In the genomic region with DNA sequence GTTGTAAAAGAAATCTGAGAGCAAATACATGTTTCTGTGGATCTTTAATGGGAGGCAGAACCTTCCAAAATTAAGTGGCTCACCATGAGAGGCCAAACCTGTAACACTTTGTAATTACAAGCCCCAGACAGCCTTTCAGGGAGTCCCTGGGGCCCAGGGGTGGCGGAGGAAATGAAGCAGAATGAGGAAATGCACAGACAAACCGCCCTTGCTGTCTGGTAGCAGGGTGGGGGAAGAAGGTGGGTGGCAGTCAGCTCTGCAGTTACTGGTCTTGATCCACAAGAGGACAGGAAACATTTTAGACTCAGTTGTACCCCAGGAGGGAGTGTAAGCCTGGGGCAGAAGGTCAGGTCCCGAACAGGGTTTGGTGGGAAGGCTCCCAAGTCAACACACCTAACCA, we compare ENCODE assay signal across 8 cellular contexts. TPM values are rescaled to one million over a fixed set of nuclear protein-coding genes. Genes with fewer than 3 reads are reported as not detected.
A peak's percentile ranks its signal among the peaks of the same experiment; 100 is the strongest.
DNase-seq lines count a peak whose midpoint lies in the region; ATAC-seq, FAIRE-seq and TF ChIP-seq lines count a peak whose summit lies in the region.

No MANE protein-coding gene starts in this region.

- H3K18ac ChIP-seq in H1 (ENCODE audit: extremely low read depth, low read length), result 0 out of 2 replicates have a peak overlapping the region, but pooled peaks have one; percentile 14

- POLR2A ChIA-PET in H1 (lab: Charles Lee; ENCODE audit: partially characterized antibody), result no interaction called here
- POLR2A ChIA-PET in PC-9 (lab: Charles Lee; ENCODE audit: unreplicated experiment), result no interaction called here
- POLR2A ChIA-PET in activated CD4-positive, alpha-beta memory T cell treated with anti-CD3 and anti-CD28 coated beads for 36 hours (lab: Charles Lee), result no interaction called here

- no peak overlapping the region for H3K4ac ChIP-seq in H1 (replicated peaks; ENCODE audit: insufficient read length, low read depth, low read length)

- peaks cover 23% of the 10 kb centered on the region for H3K27me3 Mint-ChIP-seq in activated CD4-positive, alpha-beta memory T cell treated with anti-CD3 and anti-CD28 coated beads for 36 hours

- no peak for TF ChIP-seq RAD21 in H1 (IDR thresholded peaks at IDR 0.05 in 1 of 2, conservative IDR thresholded peaks at IDR 0.05 in 1 of 2; ENCODE audit: low read depth in 2 of 2, low read length in 2 of 2)

- H3K4me3 ChIP-seq in H1 (ENCODE audit: extremely low read depth in 1 of 4, insufficient read depth in 2 of 4, low read depth in 3 of 4, low read length in 4 of 4), result no peak overlapping the region
- H3K4me3 ChIP-seq in prostate gland, result no peak overlapping the region
- no peak overlapping the region for H3K4me3 ChIP-seq in PC-9

- no peak overlapping the region for H4K8ac ChIP-seq in H1 (ENCODE audit: extremely low read depth, insufficient read depth, low read length)

- no peak for TF ChIP-seq CTCF in H1 (IDR thresholded peaks at IDR 0.05; ENCODE audit: control extremely low read depth in 1 of 3, insufficient read depth in 1 of 3, low read depth in 1 of 3, low read length in 3 of 3)
- no peak for TF ChIP-seq CTCF in prostate gland (IDR thresholded peaks at IDR 0.05)
- no peak for TF ChIP-seq CTCF in PC-9 (conservative IDR thresholded peaks at IDR 0.05)

- H4K20me1 ChIP-seq in H1 (replicated peaks in 1 of 2; ENCODE audit: control insufficient read depth in 1 of 2, insufficient read depth in 2 of 2, low read length in 2 of 2) (no peaks in the 10 kb centered on the region), PC-9 (ENCODE audit: insufficient read depth) (no peaks in the 10 kb centered on the region)

- H3K79me2 ChIP-seq in H1 (ENCODE audit: control insufficient read depth in 1 of 2, insufficient read depth in 2 of 2, low read length in 2 of 2) (no peaks in the 10 kb centered on the region), PC-9 (ENCODE audit: low read depth) (no peaks in the 10 kb centered on the region)

- H2AFZ ChIP-seq in H1 (ENCODE audit: low read length) (peak overlapping the region; percentile 70), PC-9 (no peak overlapping the region; the same call in 1 of the 2 replicates)

- H2BK20ac ChIP-seq in H1 (ENCODE audit: low read length), result no peak overlapping the region

- no peak overlapping the region for H3K4me2 ChIP-seq in H1 (ENCODE audit: insufficient read depth in 1 of 2, low read depth in 2 of 2, low read length in 2 of 2)
- no peak overlapping the region for H3K4me2 ChIP-seq in PC-9

- in situ Hi-C loops in ACHN (cut with HindIII; ENCODE audit: low pct_ligation_motif_present, low pct_unique_long_range_greater_than_20kb, low sequenced_read_pairs), result no loop called here

- H3K9me2 ChIP-seq in PC-9 (ENCODE audit: insufficient read depth), result no peaks in the 10 kb centered on the region

- no peaks in the 10 kb centered on the region for H3K79me1 ChIP-seq in H1 (ENCODE audit: low read depth, low read length)

- no TSS peak for BruUV-seq in PC-9 (replicated peaks; lab: Mats Ljungman, UMichigan)

- no peak overlapping the region for H3K14ac ChIP-seq in H1 (ENCODE audit: insufficient read length)

- H3K9me3 ChIP-seq in H1 (ENCODE audit: insufficient read depth in 2 of 2, low read depth in 1 of 2, low read length in 1 of 2) (no peaks in the 10 kb centered on the region), prostate gland (no peaks in the 10 kb centered on the region), PC-9 (ENCODE audit: insufficient read depth, low read depth) (no peaks in the 10 kb centered on the region)

- H3K9ac ChIP-seq in H1 (replicated peaks in 1 of 4; ENCODE audit: extremely low read depth in 1 of 4, low read depth in 3 of 4, low read length in 3 of 4), result no peak overlapping the region

- H3K27ac ChIP-seq in H1 (ENCODE audit: low read depth, low read length) (no peak overlapping the region), prostate gland (no peak overlapping the region), PC-9 (no peak overlapping the region)

- intact Hi-C loops in prostate gland (cut with DNase I), result no loop called here
- intact Hi-C loops in PC-9 (cut with micrococcal nuclease; ENCODE audit: unreplicated experiment), result loop anchor here (5.0 to 10.0 kb wide), 2 partner anchors 43 to 144 kb away; no protein-coding TSS in a partner anchor
- intact Hi-C loops in activated CD4-positive, alpha-beta memory T cell treated with anti-CD3 and anti-CD28 coated beads for 36 hours (cut with micrococcal nuclease), result no loop called here

- no peak overlapping the region for H3K27ac Mint-ChIP-seq in activated CD4-positive, alpha-beta memory T cell treated with anti-CD3 and anti-CD28 coated beads for 36 hours

- H2BK120ac ChIP-seq in H1 (replicated peaks; ENCODE audit: low read depth, low read length), result no peak overlapping the region

- H3K56ac ChIP-seq in H1 (replicated peaks; ENCODE audit: insufficient read length, low read depth, low read length), result no peak overlapping the region

- no peak overlapping the region for H4K5ac ChIP-seq in H1 (ENCODE audit: insufficient read length, low read depth, low read length)

- H2BK5ac ChIP-seq in H1 (ENCODE audit: low read depth, low read length), result no peak overlapping the region

- no peaks in the 10 kb centered on the region for H3K23me2 ChIP-seq in H1 (ENCODE audit: low read depth, low read length)

- H3K36me3 Mint-ChIP-seq in activated CD4-positive, alpha-beta memory T cell treated with anti-CD3 and anti-CD28 coated beads for 36 hours, result no peaks in the 10 kb centered on the region

- H3K9me3 Mint-ChIP-seq in activated CD4-positive, alpha-beta memory T cell treated with anti-CD3 and anti-CD28 coated beads for 36 hours, result no peaks in the 10 kb centered on the region

- no peak for TF ChIP-seq EP300 in H1 (IDR thresholded peaks at IDR 0.05; ENCODE audit: borderline replicate concordance in 1 of 2, low read depth in 2 of 2, low read length in 2 of 2)

- no peaks in the 10 kb centered on the region; a peak in 1 of 7 replicates for H3K27me3 ChIP-seq in H1 (replicated peaks in 1 of 4; ENCODE audit: control insufficient read depth in 3 of 4, extremely low read depth in 1 of 4, insufficient read depth in 3 of 4, low read length in 3 of 4)
- no peaks in the 10 kb centered on the region for H3K27me3 ChIP-seq in prostate gland (replicated peaks; ENCODE audit: insufficient read depth)
- H3K27me3 ChIP-seq in PC-9 (ENCODE audit: insufficient read depth, low read depth), result no peaks in the 10 kb centered on the region

- H3K4me1 ChIP-seq in H1 (replicated peaks in 1 of 4; ENCODE audit: control insufficient read depth in 3 of 4, insufficient read depth in 4 of 4, low read length in 3 of 4) (peaks cover 0 to 6% (median 0%) of the 10 kb centered on the region in 4 experiments; a peak in 1 of 7 replicates), prostate gland (replicated peaks) (no peaks in the 10 kb centered on the region), PC-9 (replicated peaks; ENCODE audit: insufficient read depth) (0 out of 2 replicates have a peak, but pooled peaks cover 6% of the 10 kb centered on the region)

- CTCF ChIA-PET in H1 (lab: Charles Lee; ENCODE audit: partially characterized antibody), result interaction anchor here (1.0 to 1.2 kb wide), 3 partner anchors 30 to 404 kb away, joined by 3 to 4 read pairs (median 3); no protein-coding TSS in a partner anchor
- CTCF ChIA-PET in PC-9 (lab: Charles Lee), result no interaction called here
- CTCF ChIA-PET in activated CD4-positive, alpha-beta memory T cell treated with anti-CD3 and anti-CD28 coated beads for 36 hours (lab: Charles Lee), result no interaction called here

- H2AK5ac ChIP-seq in H1 (ENCODE audit: low read depth, low read length), result no peak overlapping the region

- H2BK12ac ChIP-seq in H1 (ENCODE audit: low read depth, low read length), result no peak overlapping the region

- TF ChIP-seq POLR2A in H1 (IDR thresholded peaks at IDR 0.05; ENCODE audit: control extremely low read depth in 1 of 2, low read depth in 2 of 2, low read length in 2 of 2) (no peak), prostate gland (IDR thresholded peaks at IDR 0.05) (no peak)

- H3K4me3 Mint-ChIP-seq in activated CD4-positive, alpha-beta memory T cell treated with anti-CD3 and anti-CD28 coated beads for 36 hours, result no peak overlapping the region

- no peaks in the 10 kb centered on the region for H3K4me1 Mint-ChIP-seq in activated CD4-positive, alpha-beta memory T cell treated with anti-CD3 and anti-CD28 coated beads for 36 hours (ENCODE audit: low read depth)

- H3K36me3 ChIP-seq in H1 (ENCODE audit: control insufficient read depth in 2 of 4, insufficient read depth in 4 of 4, low read length in 3 of 4) (no peaks in the 10 kb centered on the region), prostate gland (no peaks in the 10 kb centered on the region), PC-9 (ENCODE audit: low read depth) (no peaks in the 10 kb centered on the region)

- FAIRE-seq in H1 (lab: Jason Lieb, UNC), result no peak

- no peak overlapping the region for H2BK15ac ChIP-seq in H1 (ENCODE audit: low read length)

- no peaks in the 10 kb centered on the region for H3F3A ChIP-seq in PC-9 (ENCODE audit: insufficient read depth, low read depth)

- H4K91ac ChIP-seq in H1 (replicated peaks; ENCODE audit: insufficient read length, low read length), result no peak overlapping the region

- WGBS in H1 (ENCODE audit: extremely low coverage in 1 of 2, insufficient coverage in 1 of 2, insufficient read length in 1 of 2, insufficient replicate concordance in 2 of 2, low coverage in 1 of 2, low lambda C conversion rate in 2 of 2, missing lambda C conversion rate in 1 of 2), 2 experiments, result 88% methylated on average over 3 of the region's 3 CpGs; no CpG with 5 or more reads in 1 of the 2 experiments
- 70% methylated on average over 3 of the region's 3 CpGs for WGBS in prostate gland

- H3K23ac ChIP-seq in H1 (ENCODE audit: insufficient read length), result no peak overlapping the region

- DNase-seq in H1 (ENCODE audit: low read depth in 1 of 2, low spot score in 2 of 2), result no peak
- no peak for DNase-seq in prostate gland (ENCODE audit: low spot score)
- DNase-seq in PC-9, result no peak
- DNase-seq in ACHN, result no peak
- no peak for DNase-seq in activated CD4-positive, alpha-beta memory T cell treated with anti-CD3 and anti-CD28 coated beads for 36 hours

- ATAC-seq in GM18508 (IDR thresholded peaks at IDR 0.05; ENCODE audit: insufficient read depth, unreplicated experiment) (peak; percentile 56), GM21529 (IDR thresholded peaks at IDR 0.05; ENCODE audit: unreplicated experiment) (peak; percentile 87), HG03521 (IDR thresholded peaks at IDR 0.05; ENCODE audit: unreplicated experiment) (peak; percentile 84)

RNA-seq across cellular contexts. Expression of gene ARL14EPL, which starts 6.5 kb away (rescaled TPM):
- not detected in 2 replicates for total RNA-seq in H1 (2021; fragmentation: NEBNext Ultra II Directional; extraction: Animal tissue kit (Norgen Biotek cat#: 25700))
- polyA plus RNA-seq in H1 (2011; rRNA removed), result not detected in 2 replicates
- polyA plus RNA-seq in H1 (2011; cell fraction: cytosol; rRNA removed), result not detected
- polyA plus RNA-seq in H1 (2011; cell fraction: nucleus; rRNA removed), result not detected
- not detected in 4 replicates for polyA plus RNA-seq in H1 (2012, experiment 1 of 2)
- not detected for polyA plus RNA-seq in H1 (2012, experiment 2 of 2)
- polyA plus RNA-seq in H1 (2013, experiment 1 of 2), result not detected
- not detected for polyA plus RNA-seq in H1 (2013, experiment 2 of 2)
- polyA minus RNA-seq in H1 (2011; rRNA and poly(A)+ RNA removed), result not detected in 2 replicates
- not detected for polyA minus RNA-seq in H1 (2011; cell fraction: cytosol; rRNA and poly(A)+ RNA removed)
- not detected for polyA minus RNA-seq in H1 (2011; cell fraction: nucleus; rRNA and poly(A)+ RNA removed)
- total RNA-seq in prostate gland (not detected), PC-9 (2021) (0.37 TPM in 1 of 2 replicates, not detected in the other)
- total RNA-seq in activated CD4-positive, alpha-beta memory T cell treated with anti-CD3 and anti-CD28 coated beads for 36 hours, result not detected

RNA-seq across cellular contexts. Expression of gene COMMD10, which starts 46.0 kb away (rescaled TPM):
- total RNA-seq in H1 (2021; fragmentation: NEBNext Ultra II Directional; extraction: Animal tissue kit (Norgen Biotek cat#: 25700)), result 43.4 and 44.0 TPM in 2 replicates
- polyA plus RNA-seq in H1 (2011; rRNA removed), result 7.8 and 16.5 TPM in 2 replicates
- 21.4 TPM for polyA plus RNA-seq in H1 (2011; cell fraction: cytosol; rRNA removed)
- polyA plus RNA-seq in H1 (2011; cell fraction: nucleus; rRNA removed), result 5.6 TPM
- polyA plus RNA-seq in H1 (2012, experiment 1 of 2), result 20.3 to 32.7 TPM (median 22.2 TPM) in 4 replicates
- polyA plus RNA-seq in H1 (2012, experiment 2 of 2), result 7.9 TPM
- polyA plus RNA-seq in H1 (2013, experiment 1 of 2), result 37.9 TPM
- 37.8 TPM for polyA plus RNA-seq in H1 (2013, experiment 2 of 2)
- 15.1 and 23.2 TPM in 2 replicates for polyA minus RNA-seq in H1 (2011; rRNA and poly(A)+ RNA removed)
- 10.2 TPM for polyA minus RNA-seq in H1 (2011; cell fraction: cytosol; rRNA and poly(A)+ RNA removed)
- polyA minus RNA-seq in H1 (2011; cell fraction: nucleus; rRNA and poly(A)+ RNA removed), result 56.8 TPM
- total RNA-seq in prostate gland (10 to 100 TPM; 26.6 to 27.9 TPM), PC-9 (2021) (10.4 and 17.9 TPM in 2 replicates)
- total RNA-seq in activated CD4-positive, alpha-beta memory T cell treated with anti-CD3 and anti-CD28 coated beads for 36 hours, result 10 to 100 TPM; 22.1 to 24.3 TPM
